ENCODE assay signal across 8 cellular contexts in the genomic region with DNA sequence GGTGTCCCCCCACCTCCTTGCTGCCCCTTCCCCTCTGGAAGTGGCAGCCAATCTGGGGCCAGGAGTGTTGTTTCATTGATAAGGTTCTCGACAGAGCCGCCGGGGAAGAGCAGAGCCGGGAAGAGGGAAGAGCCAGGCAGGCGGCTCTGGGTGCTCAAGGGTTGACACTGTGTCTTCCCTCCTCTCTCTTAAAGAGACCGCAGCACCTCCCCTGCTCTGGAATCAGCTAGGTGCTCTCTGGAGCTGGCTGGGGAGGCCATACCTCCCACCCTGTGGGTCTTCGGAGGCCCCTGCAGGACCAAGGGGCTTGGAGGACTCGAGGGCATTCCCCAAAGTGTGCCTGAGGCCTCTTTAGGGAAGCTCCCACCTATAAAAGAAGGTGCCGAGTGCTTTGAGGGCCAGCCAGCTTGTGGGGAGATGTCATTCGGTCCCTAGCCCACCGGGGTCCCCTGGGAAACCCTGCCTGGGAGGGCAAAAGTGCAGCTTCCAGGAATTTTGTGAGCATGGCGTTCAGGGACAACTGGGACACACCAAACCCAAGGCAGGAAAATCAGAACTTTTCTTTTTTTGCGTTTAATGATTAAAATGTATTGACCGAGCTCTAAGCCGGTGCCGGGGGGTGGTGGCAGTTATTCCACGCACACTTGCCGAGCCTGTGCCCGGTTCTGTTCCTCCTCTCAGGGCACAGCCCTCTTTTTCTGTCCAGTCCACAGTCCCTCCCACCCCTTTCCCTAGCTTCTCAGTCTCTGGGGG. TPM values are rescaled to one million over a fixed set of nuclear protein-coding genes. Genes with fewer than 3 reads are reported as not detected.
DNase-seq lines count a peak whose midpoint lies in the region; ATAC-seq and TF ChIP-seq lines count a peak whose summit lies in the region.

No MANE protein-coding gene starts in this region.

- no CpG with 5 or more reads among the region's 19 CpGs for WGBS in mesendoderm (ENCODE audit: extremely low coverage, insufficient coverage, low lambda C conversion rate)

- H3K18ac ChIP-seq in mesendoderm (ENCODE audit: low read length), result no peak overlapping the region

- no peak overlapping the region for H4K8ac ChIP-seq in mesendoderm (ENCODE audit: low read depth, low read length)

- peaks cover 9% of the 10 kb centered on the region; the same call in 1 of the 2 replicates for H3K4me1 ChIP-seq in BE2C
- peaks cover 7% of the 10 kb centered on the region for H3K4me1 ChIP-seq in mesendoderm (ENCODE audit: control insufficient read depth, low read depth, low read length)
- H3K4me1 ChIP-seq in vagina, result peaks cover 59% of the 10 kb centered on the region

- H3K4me3 ChIP-seq in BE2C (ENCODE audit: low read depth, low read length), result peak overlapping the region; percentile 89
- H3K4me3 ChIP-seq in Jurkat, Clone E6-1 (ENCODE audit: low read length), result peak overlapping the region; percentile 65
- H3K4me3 ChIP-seq in mesendoderm (ENCODE audit: low read length), result no peak overlapping the region
- peak overlapping the region; percentile 58 to 87 for H3K4me3 ChIP-seq in vagina

- H3K9me3 ChIP-seq in BE2C (no peaks in the 10 kb centered on the region), vagina (no peaks in the 10 kb centered on the region)

- H3K27me3 ChIP-seq in BE2C (no peaks in the 10 kb centered on the region), mesendoderm (ENCODE audit: insufficient read depth, low read length, poor library complexity) (no peaks in the 10 kb centered on the region), vagina (no peaks in the 10 kb centered on the region)

- in situ Hi-C loops in T47D (cut with HindIII; ENCODE audit: low pct_unique_long_range_greater_than_20kb, low sequenced_read_pairs), result no loop called here

- no peak overlapping the region for H3K4ac ChIP-seq in mesendoderm (ENCODE audit: low read depth, low read length)

- H3K36me3 ChIP-seq in BE2C, result peaks cover 38% of the 10 kb centered on the region
- peaks cover 2% of the 10 kb centered on the region for H3K36me3 ChIP-seq in mesendoderm (ENCODE audit: control insufficient read depth, insufficient read depth, low read length)
- peaks cover 0 to 30% of the 10 kb centered on the region in 2 donors for H3K36me3 ChIP-seq in vagina

- no peak overlapping the region for H4K5ac ChIP-seq in mesendoderm (ENCODE audit: low read length)

- H2BK120ac ChIP-seq in mesendoderm (ENCODE audit: low read depth, low read length), result no peak overlapping the region

- H3K9ac ChIP-seq in mesendoderm (ENCODE audit: low read length), result peak overlapping the region; percentile 66

- no peak overlapping the region for H2BK15ac ChIP-seq in mesendoderm (replicated peaks; ENCODE audit: low read depth)

- no peak overlapping the region for H2AK5ac ChIP-seq in mesendoderm (ENCODE audit: low read length)

- H3K23ac ChIP-seq in mesendoderm (ENCODE audit: low read length), result peak overlapping the region; percentile 89

- peak overlapping the region; percentile 73 for H3K56ac ChIP-seq in mesendoderm (ENCODE audit: low read length)

- peaks cover 23% of the 10 kb centered on the region for H3K79me1 ChIP-seq in mesendoderm (ENCODE audit: low read length)

- H3K27ac ChIP-seq in mesendoderm (ENCODE audit: low read depth, low read length) (no peak overlapping the region), vagina (peak overlapping the region; percentile 100)

- TF ChIP-seq CTCF in BE2C (IDR thresholded peaks at IDR 0.05; ENCODE audit: low read depth, low read length) (no peak), vagina (IDR thresholded peaks at IDR 0.05) (no peak)

- intact Hi-C loops in vagina (cut with DNase I), result no loop called here

- TF ChIP-seq POLR2A in vagina (IDR thresholded peaks at IDR 0.05), result no peak

- peak; percentile 72 for DNase-seq in BE2C
- DNase-seq in Jurkat, Clone E6-1 (ENCODE audit: low read depth, low spot score), result no peak
- peak; percentile 61 to 74 for DNase-seq in T47D (ENCODE audit: low read depth in 1 of 2, low spot score in 1 of 2)
- peak; percentile 60 for DNase-seq in mesendoderm
- no peak for DNase-seq in vagina (ENCODE audit: extremely low spot score in 2 of 2)
- DNase-seq in pons (ENCODE audit: low spot score), result no peak
- DNase-seq in middle frontal gyrus (ENCODE audit: extremely low spot score, low spot score), result no peak

- ATAC-seq in GM21360 (IDR thresholded peaks at IDR 0.05; ENCODE audit: unreplicated experiment), result no peak

- peaks cover 64% of the 10 kb centered on the region for H3K79me2 ChIP-seq in mesendoderm (ENCODE audit: control insufficient read depth, insufficient read depth, low read length)

- H2BK5ac ChIP-seq in mesendoderm (ENCODE audit: low read length), result peak overlapping the region; percentile 62

- H3K4me2 ChIP-seq in mesendoderm (ENCODE audit: low read length), result peak overlapping the region; percentile 45

RNA-seq across cellular contexts. Expression of a gene that starts 2.9 kb away (rescaled TPM):
- 31.1 TPM for polyA plus RNA-seq in BE2C (2012; ENCODE audit: insufficient read depth, insufficient read length, low read depth)
- polyA plus RNA-seq in Jurkat, Clone E6-1 (2012; ENCODE audit: insufficient read depth, insufficient read length), result 13.0 TPM
- polyA plus RNA-seq in mesendoderm (2013, experiment 1 of 2), result 11.4 TPM
- polyA plus RNA-seq in mesendoderm (2013, experiment 2 of 2), result 11.6 TPM
- 10.6 TPM for total RNA-seq in vagina

RNA-seq across cellular contexts. Expression of a gene that starts 13.2 kb away (rescaled TPM):
- polyA plus RNA-seq in BE2C (2012; ENCODE audit: insufficient read depth, insufficient read length, low read depth), result 7.0 TPM
- polyA plus RNA-seq in Jurkat, Clone E6-1 (2012; ENCODE audit: insufficient read depth, insufficient read length), result 30.9 TPM
- 15.5 TPM for polyA plus RNA-seq in mesendoderm (2013, experiment 1 of 2)
- polyA plus RNA-seq in mesendoderm (2013, experiment 2 of 2), result 15.0 TPM
- total RNA-seq in vagina, result 16.5 TPM

RNA-seq across cellular contexts. Expression of a gene that starts 51.9 kb away (rescaled TPM):
- not detected for polyA plus RNA-seq in BE2C (2012; ENCODE audit: insufficient read depth, insufficient read length, low read depth)
- polyA plus RNA-seq in Jurkat, Clone E6-1 (2012; ENCODE audit: insufficient read depth, insufficient read length), result not detected
- 0.46 TPM for polyA plus RNA-seq in mesendoderm (2013, experiment 1 of 2)
- 0.42 TPM for polyA plus RNA-seq in mesendoderm (2013, experiment 2 of 2)
- not detected for total RNA-seq in vagina

Comparison
In these comparisons a context has a peak if more than half of its experiments do, and no peak if none do; other contexts are left out.
1. DNase-seq: peak in BE2C (single experiment), T47D (2 of 2) and mesendoderm (single experiment); none in Jurkat, Clone E6-1 (single experiment), vagina (0 of 2), pons (single experiment) and middle frontal gyrus (single experiment).